In the genomic region with DNA sequence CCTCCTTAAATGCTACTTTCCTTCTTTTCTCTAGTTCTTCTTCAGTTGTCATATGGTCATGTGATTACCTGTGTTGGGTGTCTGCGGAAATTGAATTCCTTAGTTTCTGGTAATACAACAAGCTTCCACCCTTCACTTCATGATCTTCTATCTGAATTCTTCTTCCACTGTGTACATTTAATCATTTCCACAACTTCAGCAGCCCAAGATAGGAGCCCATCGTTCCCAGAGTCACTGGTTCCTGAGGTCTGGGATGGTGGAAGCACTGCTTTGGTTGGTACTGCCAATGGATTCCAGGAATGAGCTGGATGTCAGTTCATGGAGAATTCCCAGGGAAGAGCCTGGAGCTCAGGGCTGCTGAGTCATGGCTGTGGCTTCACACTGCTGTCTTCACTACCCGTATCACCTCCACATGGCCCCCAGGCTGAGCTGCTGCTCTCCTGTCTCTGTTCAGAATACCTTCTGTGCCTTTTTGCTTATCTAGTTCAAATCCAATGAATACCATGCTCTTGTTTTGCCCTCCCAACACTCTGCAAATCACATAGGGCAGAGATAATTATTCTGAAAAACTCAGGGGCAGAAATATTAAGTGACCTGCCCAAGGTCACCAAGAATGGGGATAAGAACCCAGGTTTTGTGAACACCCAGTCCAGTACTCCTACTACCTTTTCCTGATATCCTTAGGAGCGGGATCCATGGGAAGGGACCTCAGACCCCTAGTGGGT, we compare ENCODE assay signal across 1 cellular context.
A peak's percentile ranks its signal among the peaks of the same experiment; 100 is the strongest.
TF ChIP-seq lines count a peak whose summit lies in the region.

No MANE protein-coding gene starts in this region.

TF ChIP-seq in HepG2, 621 proteins besides CTCF, POLR2A, EP300 and RAD21 (continued from another document and continues in another):
- TF ChIP-seq ZNF280D (CRISPR knock-in tag; IDR thresholded peaks at IDR 0.05) (no peak), ZNF230 (CRISPR knock-in tag; IDR thresholded peaks at IDR 0.05) (no peak), ZNF235 (CRISPR knock-in tag; IDR thresholded peaks at IDR 0.05; ENCODE audit: borderline replicate concordance) (no peak), PCBP1 (IDR thresholded peaks at IDR 0.05; ENCODE audit: borderline replicate concordance, low read depth, low read length) (no peak), ZNF576 (CRISPR knock-in tag; IDR thresholded peaks at IDR 0.05) (no peak), ZNF496 (CRISPR knock-in tag; IDR thresholded peaks at IDR 0.05; ENCODE audit: insufficient replicate concordance) (no peak), FOXJ3 (CRISPR knock-in tag; IDR thresholded peaks at IDR 0.05; ENCODE audit: borderline replicate concordance) (no peak), ZNF431 (CRISPR knock-in tag; IDR thresholded peaks at IDR 0.05; ENCODE audit: borderline replicate concordance, low read depth) (0 out of 2 replicates have a peak, but pooled peaks have one; percentile 6), JDP2 (CRISPR knock-in tag; IDR thresholded peaks at IDR 0.05; ENCODE audit: borderline replicate concordance) (no peak), ZNF563 (CRISPR knock-in tag; IDR thresholded peaks at IDR 0.05) (no peak), TRIM22 (IDR thresholded peaks at IDR 0.05) (no peak), ZKSCAN8 (CRISPR knock-in tag; IDR thresholded peaks at IDR 0.05; ENCODE audit: borderline replicate concordance) (no peak), FLYWCH1 (CRISPR knock-in tag; IDR thresholded peaks at IDR 0.05) (0 out of 2 replicates have a peak, but pooled peaks have one; percentile 18), LCORL (IDR thresholded peaks at IDR 0.05) (no peak), LCORL (CRISPR knock-in tag; IDR thresholded peaks at IDR 0.05) (no peak), ZNF546 (CRISPR knock-in tag; conservative IDR thresholded peaks at IDR 0.05) (peak; percentile 24; the same call in 1 of the 2 replicates), ZNF350 (CRISPR knock-in tag; IDR thresholded peaks at IDR 0.05; ENCODE audit: borderline replicate concordance, low read depth) (no peak), ZNF878 (CRISPR knock-in tag; IDR thresholded peaks at IDR 0.05) (no peak), RORA (CRISPR knock-in tag; IDR thresholded peaks at IDR 0.05) (0 out of 2 replicates have a peak, but pooled peaks have one; percentile 48), GTF2F1 (IDR thresholded peaks at IDR 0.05; ENCODE audit: low read length) (no peak), SSRP1 (CRISPR knock-in tag; IDR thresholded peaks at IDR 0.05) (peak; percentile 53; the same call in 1 of the 2 replicates), ZNF615 (CRISPR knock-in tag; IDR thresholded peaks at IDR 0.05; ENCODE audit: borderline replicate concordance) (0 out of 2 replicates have a peak, but pooled peaks have one; percentile 17), ZNF670 (CRISPR knock-in tag; IDR thresholded peaks at IDR 0.05; ENCODE audit: borderline replicate concordance) (no peak), MYNN (CRISPR knock-in tag; IDR thresholded peaks at IDR 0.05; ENCODE audit: low read depth) (no peak), ZNF883 (CRISPR knock-in tag; IDR thresholded peaks at IDR 0.05; ENCODE audit: not compliant biosample characterization) (no peak), MAX (IDR thresholded peaks at IDR 0.05) (peak; percentile 68), ZNF616 (CRISPR knock-in tag; IDR thresholded peaks at IDR 0.05; ENCODE audit: low read depth) (no peak), ZFP36L2 (CRISPR knock-in tag; IDR thresholded peaks at IDR 0.05) (no peak), ZMAT3 (CRISPR knock-in tag; conservative IDR thresholded peaks at IDR 0.05) (no peak), ZNF317 (CRISPR knock-in tag; IDR thresholded peaks at IDR 0.05) (no peak), CREB3 (CRISPR knock-in tag; IDR thresholded peaks at IDR 0.05) (no peak), MAFG (CRISPR knock-in tag; IDR thresholded peaks at IDR 0.05) (peak; percentile 88), HNF4G (IDR thresholded peaks at IDR 0.05; ENCODE audit: borderline replicate concordance, low read depth, low read length) (no peak), HNF4G (CRISPR knock-in tag; IDR thresholded peaks at IDR 0.05; ENCODE audit: borderline replicate concordance, low read depth) (no peak)
- TF ChIP-seq, protein P1, sequence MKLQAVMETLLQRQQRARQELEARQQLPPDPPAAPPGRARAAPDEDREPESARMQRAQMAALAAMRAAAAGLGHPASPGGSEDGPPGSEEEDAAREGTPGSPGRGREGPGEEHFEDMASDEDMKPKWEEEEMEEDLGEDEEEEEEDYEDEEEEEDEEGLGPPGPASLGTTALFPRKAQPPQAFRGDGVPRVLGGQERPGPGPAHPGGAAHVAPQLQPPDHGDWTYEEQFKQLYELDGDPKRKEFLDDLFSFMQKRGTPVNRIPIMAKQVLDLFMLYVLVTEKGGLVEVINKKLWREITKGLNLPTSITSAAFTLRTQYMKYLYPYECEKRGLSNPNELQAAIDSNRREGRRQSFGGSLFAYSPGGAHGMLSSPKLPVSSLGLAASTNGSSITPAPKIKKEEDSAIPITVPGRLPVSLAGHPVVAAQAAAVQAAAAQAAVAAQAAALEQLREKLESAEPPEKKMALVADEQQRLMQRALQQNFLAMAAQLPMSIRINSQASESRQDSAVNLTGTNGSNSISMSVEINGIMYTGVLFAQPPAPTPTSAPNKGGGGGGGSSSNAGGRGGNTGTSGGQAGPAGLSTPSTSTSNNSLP (IDR thresholded peaks at IDR 0.05; ENCODE audit: low read depth, low read length) = no peak
- TF ChIP-seq, protein P2, sequence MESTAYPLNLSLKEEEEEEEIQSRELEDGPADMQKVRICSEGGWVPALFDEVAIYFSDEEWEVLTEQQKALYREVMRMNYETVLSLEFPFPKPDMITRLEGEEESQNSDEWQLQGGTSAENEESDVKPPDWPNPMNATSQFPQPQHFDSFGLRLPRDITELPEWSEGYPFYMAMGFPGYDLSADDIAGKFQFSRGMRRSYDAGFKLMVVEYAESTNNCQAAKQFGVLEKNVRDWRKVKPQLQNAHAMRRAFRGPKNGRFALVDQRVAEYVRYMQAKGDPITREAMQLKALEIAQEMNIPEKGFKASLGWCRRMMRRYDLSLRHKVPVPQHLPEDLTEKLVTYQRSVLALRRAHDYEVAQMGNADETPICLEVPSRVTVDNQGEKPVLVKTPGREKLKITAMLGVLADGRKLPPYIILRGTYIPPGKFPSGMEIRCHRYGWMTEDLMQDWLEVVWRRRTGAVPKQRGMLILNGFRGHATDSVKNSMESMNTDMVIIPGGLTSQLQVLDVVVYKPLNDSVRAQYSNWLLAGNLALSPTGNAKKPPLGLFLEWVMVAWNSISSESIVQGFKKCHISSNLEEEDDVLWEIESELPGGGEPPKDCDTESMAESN (CRISPR knock-in tag; conservative IDR thresholded peaks at IDR 0.05) = no peak
- TF ChIP-seq, protein P3, sequence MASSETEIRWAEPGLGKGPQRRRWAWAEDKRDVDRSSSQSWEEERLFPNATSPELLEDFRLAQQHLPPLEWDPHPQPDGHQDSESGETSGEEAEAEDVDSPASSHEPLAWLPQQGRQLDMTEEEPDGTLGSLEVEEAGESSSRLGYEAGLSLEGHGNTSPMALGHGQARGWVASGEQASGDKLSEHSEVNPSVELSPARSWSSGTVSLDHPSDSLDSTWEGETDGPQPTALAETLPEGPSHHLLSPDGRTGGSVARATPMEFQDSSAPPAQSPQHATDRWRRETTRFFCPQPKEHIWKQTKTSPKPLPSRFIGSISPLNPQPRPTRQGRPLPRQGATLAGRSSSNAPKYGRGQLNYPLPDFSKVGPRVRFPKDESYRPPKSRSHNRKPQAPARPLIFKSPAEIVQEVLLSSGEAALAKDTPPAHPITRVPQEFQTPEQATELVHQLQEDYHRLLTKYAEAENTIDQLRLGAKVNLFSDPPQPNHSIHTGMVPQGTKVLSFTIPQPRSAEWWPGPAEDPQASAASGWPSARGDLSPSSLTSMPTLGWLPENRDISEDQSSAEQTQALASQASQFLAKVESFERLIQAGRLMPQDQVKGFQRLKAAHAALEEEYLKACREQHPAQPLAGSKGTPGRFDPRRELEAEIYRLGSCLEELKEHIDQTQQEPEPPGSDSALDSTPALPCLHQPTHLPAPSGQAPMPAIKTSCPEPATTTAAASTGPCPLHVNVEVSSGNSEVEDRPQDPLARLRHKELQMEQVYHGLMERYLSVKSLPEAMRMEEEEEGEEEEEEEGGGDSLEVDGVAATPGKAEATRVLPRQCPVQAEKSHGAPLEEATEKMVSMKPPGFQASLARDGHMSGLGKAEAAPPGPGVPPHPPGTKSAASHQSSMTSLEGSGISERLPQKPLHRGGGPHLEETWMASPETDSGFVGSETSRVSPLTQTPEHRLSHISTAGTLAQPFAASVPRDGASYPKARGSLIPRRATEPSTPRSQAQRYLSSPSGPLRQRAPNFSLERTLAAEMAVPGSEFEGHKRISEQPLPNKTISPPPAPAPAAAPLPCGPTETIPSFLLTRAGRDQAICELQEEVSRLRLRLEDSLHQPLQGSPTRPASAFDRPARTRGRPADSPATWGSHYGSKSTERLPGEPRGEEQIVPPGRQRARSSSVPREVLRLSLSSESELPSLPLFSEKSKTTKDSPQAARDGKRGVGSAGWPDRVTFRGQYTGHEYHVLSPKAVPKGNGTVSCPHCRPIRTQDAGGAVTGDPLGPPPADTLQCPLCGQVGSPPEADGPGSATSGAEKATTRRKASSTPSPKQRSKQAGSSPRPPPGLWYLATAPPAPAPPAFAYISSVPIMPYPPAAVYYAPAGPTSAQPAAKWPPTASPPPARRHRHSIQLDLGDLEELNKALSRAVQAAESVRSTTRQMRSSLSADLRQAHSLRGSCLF (CRISPR knock-in tag; IDR thresholded peaks at IDR 0.05; ENCODE audit: borderline replicate concordance) = no peak
- TF ChIP-seq, protein P4, sequence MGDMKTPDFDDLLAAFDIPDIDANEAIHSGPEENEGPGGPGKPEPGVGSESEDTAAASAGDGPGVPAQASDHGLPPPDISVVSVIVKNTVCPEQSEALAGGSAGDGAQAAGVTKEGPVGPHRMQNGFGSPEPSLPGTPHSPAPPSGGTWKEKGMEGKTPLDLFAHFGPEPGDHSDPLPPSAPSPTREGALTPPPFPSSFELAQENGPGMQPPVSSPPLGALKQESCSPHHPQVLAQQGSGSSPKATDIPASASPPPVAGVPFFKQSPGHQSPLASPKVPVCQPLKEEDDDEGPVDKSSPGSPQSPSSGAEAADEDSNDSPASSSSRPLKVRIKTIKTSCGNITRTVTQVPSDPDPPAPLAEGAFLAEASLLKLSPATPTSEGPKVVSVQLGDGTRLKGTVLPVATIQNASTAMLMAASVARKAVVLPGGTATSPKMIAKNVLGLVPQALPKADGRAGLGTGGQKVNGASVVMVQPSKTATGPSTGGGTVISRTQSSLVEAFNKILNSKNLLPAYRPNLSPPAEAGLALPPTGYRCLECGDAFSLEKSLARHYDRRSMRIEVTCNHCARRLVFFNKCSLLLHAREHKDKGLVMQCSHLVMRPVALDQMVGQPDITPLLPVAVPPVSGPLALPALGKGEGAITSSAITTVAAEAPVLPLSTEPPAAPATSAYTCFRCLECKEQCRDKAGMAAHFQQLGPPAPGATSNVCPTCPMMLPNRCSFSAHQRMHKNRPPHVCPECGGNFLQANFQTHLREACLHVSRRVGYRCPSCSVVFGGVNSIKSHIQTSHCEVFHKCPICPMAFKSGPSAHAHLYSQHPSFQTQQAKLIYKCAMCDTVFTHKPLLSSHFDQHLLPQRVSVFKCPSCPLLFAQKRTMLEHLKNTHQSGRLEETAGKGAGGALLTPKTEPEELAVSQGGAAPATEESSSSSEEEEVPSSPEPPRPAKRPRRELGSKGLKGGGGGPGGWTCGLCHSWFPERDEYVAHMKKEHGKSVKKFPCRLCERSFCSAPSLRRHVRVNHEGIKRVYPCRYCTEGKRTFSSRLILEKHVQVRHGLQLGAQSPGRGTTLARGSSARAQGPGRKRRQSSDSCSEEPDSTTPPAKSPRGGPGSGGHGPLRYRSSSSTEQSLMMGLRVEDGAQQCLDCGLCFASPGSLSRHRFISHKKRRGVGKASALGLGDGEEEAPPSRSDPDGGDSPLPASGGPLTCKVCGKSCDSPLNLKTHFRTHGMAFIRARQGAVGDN (CRISPR knock-in tag; IDR thresholded peaks at IDR 0.05) = peak; percentile 43; the same call in 1 of the 2 replicates
